1 cellular context compared by ENCODE assay signal in genomic region chr19:8397291-8397690, GRCh38.
TF ChIP-seq lines count a peak whose summit lies in the region.

No MANE protein-coding gene starts in this region.

TF ChIP-seq in endothelial cell of umbilical vein, 7 proteins besides CTCF, POLR2A, EP300 and RAD21:
- TF ChIP-seq FOS (IDR thresholded peaks at IDR 0.05; ENCODE audit: borderline replicate concordance, insufficient read depth, low read length) (no peak), MYC (IDR thresholded peaks at IDR 0.05; ENCODE audit: low read depth, low read length) (no peak), MAX (IDR thresholded peaks at IDR 0.05; ENCODE audit: insufficient read depth, insufficient read length) (no peak), EZH2 (IDR thresholded peaks at IDR 0.05; ENCODE audit: borderline replicate concordance, low read depth, low read length, severe bottlenecking) (no peak), JUN (IDR thresholded peaks at IDR 0.05; ENCODE audit: borderline replicate concordance, insufficient read depth, insufficient read length, low read depth) (no peak), POLR2AphosphoS5 (IDR thresholded peaks at IDR 0.05; ENCODE audit: insufficient read depth, low read depth, low read length) (no peak), GATA2 (IDR thresholded peaks at IDR 0.05; ENCODE audit: insufficient read depth, insufficient read length, low read depth, low read length) (no peak)
